ENCODE assay signal across 21 cellular contexts in the genomic region with DNA sequence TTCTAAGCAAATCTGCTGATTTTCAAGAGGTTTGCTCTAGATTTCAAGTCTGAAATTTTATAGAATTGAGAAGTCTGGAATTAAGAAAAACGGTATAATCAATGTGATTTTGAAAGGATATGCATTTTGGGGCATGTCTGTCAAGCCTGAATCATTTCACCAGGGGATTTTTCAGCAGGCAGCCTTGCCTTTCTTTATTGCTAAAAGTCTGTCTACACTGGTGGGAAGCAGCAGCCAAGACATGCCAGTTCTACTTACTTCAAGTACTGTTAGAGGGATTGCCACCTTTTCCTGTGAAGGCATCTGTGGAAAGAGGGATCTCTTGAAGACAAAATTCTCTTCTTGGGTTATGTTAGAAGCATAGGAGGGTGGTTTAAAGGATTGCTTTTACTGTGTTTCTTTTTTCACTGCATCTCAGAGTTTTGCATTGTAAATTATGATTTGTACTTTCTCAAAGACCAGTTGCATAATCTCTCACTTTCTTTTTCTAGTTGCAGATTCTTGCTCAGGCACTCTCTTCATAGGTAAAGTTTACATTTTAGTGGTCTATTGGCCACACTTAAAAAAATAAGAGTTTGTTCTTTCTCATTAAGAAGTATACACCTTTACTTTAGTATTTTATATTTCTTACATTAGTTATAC.
"Had no signal": no experiment of that assay in that cellular context is flagged by ENCODE, and none has a peak within 500 bp of the region (broad histone marks: within the 10 kb centered on the region; RNA-seq: fewer than 3 reads in every experiment).

No MANE protein-coding gene starts in this region.

- ATAC-seq: left colon; lower lobe of right lung; naive thymus-derived CD8-positive, alpha-beta T cell; psoas muscle; right cardiac atrium; stimulated activated naive B cell treated with anti-CD40 and anti-IgM and Interleukin-4, amounts not matched to agents 10 μg/mL and 1 μg/mL and 100 μg/mL, for 72 hours had no signal

- H3K36me3 ChIP-seq: left ventricle myocardium inferior, lower lobe of right lung, ovary, sigmoid colon, spleen, suprapubic skin, transverse colon had no signal

- H3K4me3 Mint-ChIP-seq: immature natural killer cell; naive thymus-derived CD8-positive, alpha-beta T cell; stimulated activated naive B cell treated with anti-CD40 and anti-IgM and Interleukin-4, amounts not matched to agents 10 μg/mL and 1 μg/mL and 100 μg/mL, for 72 hours; stimulated activated naive CD8-positive, alpha-beta T cell treated with anti-CD3 and anti-CD28 coated beads, Interleukin-15, Interleukin-2, amounts not matched to agents 100 ng/mL and 50 ng/mL, for 24 hours had no signal

- H3K27me3 Mint-ChIP-seq: naive thymus-derived CD8-positive, alpha-beta T cell; stimulated activated naive B cell treated with anti-CD40 and anti-IgM and Interleukin-4, amounts not matched to agents 10 μg/mL and 1 μg/mL and 100 μg/mL, for 72 hours; stimulated activated naive CD8-positive, alpha-beta T cell treated with anti-CD3 and anti-CD28 coated beads, Interleukin-15, Interleukin-2, amounts not matched to agents 100 ng/mL and 50 ng/mL, for 24 hours had no signal

- H3K4me1 ChIP-seq: left ventricle myocardium inferior, lower lobe of right lung, psoas muscle, suprapubic skin, transverse colon had no signal

- H3K4me1 Mint-ChIP-seq: immature natural killer cell; stimulated activated naive B cell treated with anti-CD40 and anti-IgM and Interleukin-4, amounts not matched to agents 10 μg/mL and 1 μg/mL and 100 μg/mL, for 72 hours had no signal

- H3K9me3 ChIP-seq: left ventricle myocardium inferior, lower lobe of right lung, ovary, psoas muscle, sigmoid colon, suprapubic skin, transverse colon had no signal

- H3K27ac Mint-ChIP-seq: immature natural killer cell; naive thymus-derived CD8-positive, alpha-beta T cell; stimulated activated naive B cell treated with anti-CD40 and anti-IgM and Interleukin-4, amounts not matched to agents 10 μg/mL and 1 μg/mL and 100 μg/mL, for 72 hours; stimulated activated naive CD8-positive, alpha-beta T cell treated with anti-CD3 and anti-CD28 coated beads, Interleukin-15, Interleukin-2, amounts not matched to agents 100 ng/mL and 50 ng/mL, for 24 hours had no signal

- H3K27ac ChIP-seq: coronary artery, left ventricle myocardium inferior, lower lobe of right lung, ovary, psoas muscle, sigmoid colon, spleen, suprapubic skin, transverse colon had no signal

- DNase-seq: dermis blood vessel endothelial cell; hypothalamus; immature natural killer cell; islet precursor cell; kidney glomerular epithelial cell; left colon; left ventricle myocardium inferior; lower lobe of right lung; naive thymus-derived CD8-positive, alpha-beta T cell; occipital lobe; ovary; posterior cingulate gyrus; psoas muscle; right cardiac atrium; sigmoid colon; spleen; stimulated activated naive B cell treated with anti-CD40 and anti-IgM and Interleukin-4, amounts not matched to agents 10 μg/mL and 1 μg/mL and 100 μg/mL, for 72 hours; transverse colon had no signal

- H3K27me3 ChIP-seq: ovary, sigmoid colon, spleen, suprapubic skin, transverse colon had no signal

- H3K36me3 Mint-ChIP-seq: immature natural killer cell; naive thymus-derived CD8-positive, alpha-beta T cell; stimulated activated naive B cell treated with anti-CD40 and anti-IgM and Interleukin-4, amounts not matched to agents 10 μg/mL and 1 μg/mL and 100 μg/mL, for 72 hours had no signal

- H3K4me3 ChIP-seq: coronary artery, left ventricle myocardium inferior, lower lobe of right lung, ovary, psoas muscle, sigmoid colon, spleen, suprapubic skin, transverse colon had no signal
